In the genomic region with DNA sequence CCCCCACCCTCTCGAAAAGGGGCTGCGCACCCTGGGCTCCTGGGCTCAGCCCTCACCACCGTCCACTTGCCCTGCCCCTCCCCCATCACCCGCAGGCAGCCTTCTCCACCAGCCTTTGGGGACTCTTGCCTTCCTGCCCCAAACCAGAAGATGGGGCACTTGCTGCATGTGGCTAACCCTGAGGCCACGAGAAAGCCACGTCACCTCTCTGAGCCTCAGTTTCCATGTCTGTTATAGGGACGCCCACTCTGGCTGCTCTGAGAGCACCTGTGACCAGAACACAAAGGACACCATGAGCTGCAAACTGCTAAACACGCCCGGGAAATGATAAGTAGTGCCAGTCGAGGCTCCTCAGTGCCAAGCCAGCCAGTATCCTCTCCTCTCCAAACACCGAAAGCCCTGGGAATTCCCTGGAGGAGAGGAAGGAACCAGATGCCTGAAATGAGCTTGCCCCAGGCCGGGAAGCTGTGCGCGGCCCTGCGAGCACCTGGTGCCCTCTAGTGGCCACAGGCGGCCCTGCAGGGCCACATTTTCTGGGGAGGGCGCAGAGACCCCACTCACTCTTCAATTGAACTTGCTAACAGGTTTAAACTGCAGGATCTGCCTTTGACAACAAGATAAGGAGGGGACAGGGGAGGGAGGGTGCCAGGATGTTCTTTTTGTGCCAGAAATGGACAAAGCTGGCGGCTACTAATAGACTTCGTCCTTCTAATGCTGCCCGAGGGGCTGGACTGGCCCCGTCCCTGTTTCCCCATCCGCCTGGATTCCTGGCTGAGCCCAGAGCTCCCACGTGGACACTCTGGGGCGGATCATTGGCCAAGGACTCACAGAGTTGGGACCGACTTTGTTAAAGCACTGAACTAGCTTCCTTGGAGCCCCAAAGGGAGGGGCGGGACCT, we compare ENCODE assay signal across 8 cellular contexts. TPM values are rescaled to one million over a fixed set of nuclear protein-coding genes. Genes with fewer than 3 reads are reported as not detected.
DNase-seq lines count a peak whose midpoint lies in the region; ATAC-seq, FAIRE-seq and TF ChIP-seq lines count a peak whose summit lies in the region.

No MANE protein-coding gene starts in this region.

- DNase-seq in NCI-H2107 treated with DMSO at 0.1 percent for 48 hours (lab: John Stamatoyannopoulos, UW; ENCODE audit: unreplicated experiment): peak; percentile 12
- DNase-seq in NCI-H2107 (lab: John Stamatoyannopoulos, UW): no peak
- peak; percentile 77 for DNase-seq in HTR-8/SVneo (ENCODE audit: insufficient read length, low spot score)
- peak; percentile 63 for DNase-seq in SW480 (ENCODE audit: low spot score)
- no peak for DNase-seq in GM12878 (ENCODE audit: low read depth, low spot score)

- H4K20me1 ChIP-seq in GM12878 (ENCODE audit: control insufficient read depth, insufficient read depth): no peaks in the 10 kb centered on the region

- H2AFZ ChIP-seq in GM12878 (ENCODE audit: control insufficient read depth, low read depth, low read length): peak overlapping the region; percentile 64

- TF ChIP-seq EP300 in GM12878 (IDR thresholded peaks at IDR 0.05; ENCODE audit: borderline replicate concordance in 1 of 2, control insufficient read depth in 1 of 2, low read depth in 2 of 2, low read length in 2 of 2): no peak

- H3K79me2 ChIP-seq in GM12878 (ENCODE audit: control insufficient read depth, insufficient read depth, low read length): no peaks in the 10 kb centered on the region

- peaks cover 0 to 2% of the 10 kb centered on the region in 2 experiments; a peak in 1 of 4 replicates for H3K27me3 ChIP-seq in GM12878 (replicated peaks in 1 of 2; ENCODE audit: control insufficient read depth in 2 of 2, insufficient read depth in 2 of 2, low read length in 1 of 2)
- H3K27me3 ChIP-seq in skeletal muscle satellite cell (ENCODE audit: control insufficient read depth, insufficient read depth, low read length): no peaks in the 10 kb centered on the region

- H3K9me3 ChIP-seq in GM12878 (replicated peaks; ENCODE audit: control insufficient read depth, insufficient read depth, low read length) (no peaks in the 10 kb centered on the region; the same call in 2 of the 3 replicates), skeletal muscle satellite cell (replicated peaks; ENCODE audit: low read length) (no peaks in the 10 kb centered on the region)

- no peak overlapping the region for H3K27ac ChIP-seq in GM12878 (ENCODE audit: control insufficient read depth, insufficient read depth)

- H3K9ac ChIP-seq in GM12878 (ENCODE audit: control insufficient read depth, insufficient read depth, low read length) (no peak overlapping the region), skeletal muscle satellite cell (ENCODE audit: low read depth, low read length) (peak overlapping the region; percentile 64)

- no TSS peak for BruUV-seq in GM12878 (replicated peaks; lab: Mats Ljungman, UMichigan)

- H3K4me3 ChIP-seq in GM12878 (no peak overlapping the region), iPS-11a (ENCODE audit: low read depth, low read length) (peak overlapping the region; percentile 24), skeletal muscle satellite cell (ENCODE audit: low read length) (peak overlapping the region; percentile 47)

- RAD21 ChIA-PET in GM12878 (lab: Charles Lee; ENCODE audit: unreplicated experiment): interaction anchor here (0.6 to 3.2 kb wide), 9 partner anchors 41 to 354 kb away, joined by 3 to 29 read pairs (median 5); no protein-coding TSS in a partner anchor

- in situ Hi-C loops in GM12878 (cut with MboI): no loop called here

- intact Hi-C loops in GM12878 (cut with micrococcal nuclease; ENCODE audit: unreplicated experiment): loop anchor here (1.0 to 10.0 kb wide), 4 partner anchors 52 to 351 kb away; no protein-coding TSS in a partner anchor

- ATAC-seq in GM12878: peak; percentile 64
- no peak for ATAC-seq in HG02970 (IDR thresholded peaks at IDR 0.05; ENCODE audit: low FRiP score, unreplicated experiment)

- peak; percentile 80 for TF ChIP-seq RAD21 in GM12878 (IDR thresholded peaks at IDR 0.05; ENCODE audit: insufficient read depth, low read depth, low read length)

- TF ChIP-seq POLR2A in GM12878 (IDR thresholded peaks at IDR 0.05; ENCODE audit: low read depth, low read length): no peak

- WGBS in GM12878 (ENCODE audit: insufficient coverage, insufficient replicate concordance, low lambda C conversion rate, missing lambda C conversion rate): 4% methylated on average over 26 of the region's 26 CpGs

- FAIRE-seq in HTR-8/SVneo (lab: Jason Lieb, UNC): peak; percentile 20
- FAIRE-seq in GM12878 (lab: Jason Lieb, UNC): no peak

- POLR2A ChIA-PET in GM12878 (lab: Charles Lee): interaction anchor here (0.5 kb wide), 1 partner anchor 1882 kb away, joined by 6 read pairs; no protein-coding TSS in a partner anchor

- H3K4me1 ChIP-seq in GM12878 (ENCODE audit: control insufficient read depth, insufficient read depth, low read length) (peaks cover 10% of the 10 kb centered on the region), skeletal muscle satellite cell (ENCODE audit: control insufficient read depth, insufficient read depth, low read length) (peaks cover 52% of the 10 kb centered on the region)

- CTCF ChIA-PET in GM12878 (lab: Yijun Ruan, JAX): interaction anchor here (0.6 to 5.6 kb wide), 28 partner anchors 10 to 354 kb away, joined by 3 to 95 read pairs (median 4); a partner anchor contains a TSS

- peak; percentile 98 to 99 (median 99); a peak in 5 of 6 replicates for TF ChIP-seq CTCF in GM12878 (IDR thresholded peaks at IDR 0.05 in 2 of 3, conservative IDR thresholded peaks at IDR 0.05 in 1 of 3; ENCODE audit: control insufficient read depth in 2 of 3, extremely low read depth in 1 of 3, insufficient read depth in 1 of 3, low read depth in 3 of 3, low read length in 3 of 3)

- 0 out of 2 replicates have a peak overlapping the region, but pooled peaks have one; percentile 13 for H3K4me2 ChIP-seq in GM12878 (ENCODE audit: control insufficient read depth, insufficient read depth)
- H3K4me2 ChIP-seq in skeletal muscle satellite cell (ENCODE audit: low read length): peak overlapping the region; percentile 77

- H3K36me3 ChIP-seq in GM12878 (ENCODE audit: control insufficient read depth in 2 of 2, insufficient read depth in 2 of 2, low read length in 1 of 2) (no peaks in the 10 kb centered on the region), skeletal muscle satellite cell (ENCODE audit: insufficient read depth, low read length) (no peaks in the 10 kb centered on the region)

- SMC1A ChIA-PET in GM12878 (lab: Charles Lee; ENCODE audit: uncharacterized antibody, unreplicated experiment): interaction anchor here (0.7 to 5.0 kb wide), 9 partner anchors 9 to 66 kb away, joined by 3 to 52 read pairs (median 3); no protein-coding TSS in a partner anchor

RNA-seq across cellular contexts. Expression of a gene that starts 10.2 kb away (rescaled TPM):
- total RNA-seq in GM12878 (2013; cell fraction: nucleolus; rRNA removed): not detected in 2 replicates
- total RNA-seq in GM12878 (2014; rRNA removed) (not detected in 2 replicates), GM12878 (2014; rRNA removed; fragmentation: Illumina TruSeq; extraction: Trizol) (not detected in 2 replicates), GM12878 (2021) (not detected in 2 replicates)
- polyA plus RNA-seq in GM12878 (2011; ENCODE audit: low read depth): not detected
- polyA plus RNA-seq in GM12878 (2011; rRNA removed) (0.05 TPM in 1 of 2 replicates, not detected in the other), GM12878 (2014; fragmentation: Illumina TruSeq; extraction: Trizol) (not detected in 2 replicates), GM12878 (2014; fragmentation: Nextera tagmentation; extraction: Ambion mirVana) (not detected), GM12878 (2014; rRNA removed) (not detected in 2 replicates), GM12878 (2016; fragmentation: Nextera tagmentation; extraction: Ambion mirVana) (not detected)
- polyA plus RNA-seq in GM12878 (2011; cell fraction: cytosol; rRNA removed): 0.07 TPM in 1 of 2 replicates, not detected in the other
- polyA plus RNA-seq in GM12878 (2011; cell fraction: nucleus; rRNA removed): 0.10 TPM in 1 of 2 replicates, not detected in the other
- 0.11 TPM in 1 of 2 replicates, not detected in the other for polyA plus RNA-seq in GM12878 (2012)
- polyA minus RNA-seq in GM12878 (2011; rRNA and poly(A)+ RNA removed): not detected in 2 replicates
- polyA minus RNA-seq in GM12878 (2011; cell fraction: cytosol; rRNA and poly(A)+ RNA removed): not detected in 2 replicates
- not detected in 2 replicates for polyA minus RNA-seq in GM12878 (2011; cell fraction: nucleus; rRNA and poly(A)+ RNA removed)
- 0.66 TPM in 1 of 2 replicates, not detected in the other for total RNA-seq in skeletal muscle satellite cell (2012; rRNA removed)

RNA-seq across cellular contexts. Expression of a gene that starts 23.1 kb away (rescaled TPM):
- not detected in 2 replicates for total RNA-seq in GM12878 (2013; cell fraction: nucleolus; rRNA removed)
- total RNA-seq in GM12878 (2014; rRNA removed): not detected in 2 replicates
- not detected in 2 replicates for total RNA-seq in GM12878 (2014; rRNA removed; fragmentation: Illumina TruSeq; extraction: Trizol)
- total RNA-seq in GM12878 (2021): not detected in 2 replicates
- not detected for polyA plus RNA-seq in GM12878 (2011; ENCODE audit: low read depth)
- not detected in 2 replicates for polyA plus RNA-seq in GM12878 (2011; rRNA removed)
- polyA plus RNA-seq in GM12878 (2011; cell fraction: cytosol; rRNA removed): not detected in 2 replicates
- not detected in 2 replicates for polyA plus RNA-seq in GM12878 (2011; cell fraction: nucleus; rRNA removed)
- polyA plus RNA-seq in GM12878 (2012): not detected in 2 replicates
- polyA plus RNA-seq in GM12878 (2014; fragmentation: Illumina TruSeq; extraction: Trizol): not detected in 2 replicates
- not detected for polyA plus RNA-seq in GM12878 (2014; fragmentation: Nextera tagmentation; extraction: Ambion mirVana)
- not detected in 2 replicates for polyA plus RNA-seq in GM12878 (2014; rRNA removed)
- not detected for polyA plus RNA-seq in GM12878 (2016; fragmentation: Nextera tagmentation; extraction: Ambion mirVana)
- polyA minus RNA-seq in GM12878 (2011; rRNA and poly(A)+ RNA removed): not detected in 2 replicates
- polyA minus RNA-seq in GM12878 (2011; cell fraction: cytosol; rRNA and poly(A)+ RNA removed): not detected in 2 replicates
- polyA minus RNA-seq in GM12878 (2011; cell fraction: nucleus; rRNA and poly(A)+ RNA removed): not detected in 2 replicates
- not detected in 2 replicates for total RNA-seq in skeletal muscle satellite cell (2012; rRNA removed)

RNA-seq across cellular contexts. Expression of a gene that starts 33.6 kb away (rescaled TPM):
- total RNA-seq in GM12878 (2013; cell fraction: nucleolus; rRNA removed): not detected in 2 replicates
- total RNA-seq in GM12878 (2014; rRNA removed) (not detected in 2 replicates), GM12878 (2014; rRNA removed; fragmentation: Illumina TruSeq; extraction: Trizol) (not detected in 2 replicates), GM12878 (2021) (not detected in 2 replicates)
- polyA plus RNA-seq in GM12878 (2011; ENCODE audit: low read depth): not detected
- polyA plus RNA-seq in GM12878 (2011; rRNA removed) (not detected in 2 replicates), GM12878 (2014; fragmentation: Illumina TruSeq; extraction: Trizol) (not detected in 2 replicates), GM12878 (2014; fragmentation: Nextera tagmentation; extraction: Ambion mirVana) (not detected), GM12878 (2014; rRNA removed) (not detected in 2 replicates), GM12878 (2016; fragmentation: Nextera tagmentation; extraction: Ambion mirVana) (under 1 TPM in 1 of 2 experiments, not detected in 1; 0.11 TPM)
- not detected in 2 replicates for polyA plus RNA-seq in GM12878 (2011; cell fraction: cytosol; rRNA removed)
- polyA plus RNA-seq in GM12878 (2011; cell fraction: nucleus; rRNA removed): not detected in 2 replicates
- not detected in 2 replicates for polyA plus RNA-seq in GM12878 (2012)
- not detected in 2 replicates for polyA minus RNA-seq in GM12878 (2011; rRNA and poly(A)+ RNA removed)
- not detected in 2 replicates for polyA minus RNA-seq in GM12878 (2011; cell fraction: cytosol; rRNA and poly(A)+ RNA removed)
- polyA minus RNA-seq in GM12878 (2011; cell fraction: nucleus; rRNA and poly(A)+ RNA removed): not detected in 2 replicates
- not detected in 2 replicates for total RNA-seq in skeletal muscle satellite cell (2012; rRNA removed)

Comparison
In these comparisons a context has a peak if more than half of its experiments do, and no peak if none do; other contexts are left out.
1. DNase-seq: peak in NCI-H2107 treated with DMSO at 0.1 percent for 48 hours (single experiment), HTR-8/SVneo (single experiment) and SW480 (single experiment); none in NCI-H2107 (single experiment) and GM12878 (single experiment).